ENCODE assay signal across 14 cellular contexts in the genomic region with DNA sequence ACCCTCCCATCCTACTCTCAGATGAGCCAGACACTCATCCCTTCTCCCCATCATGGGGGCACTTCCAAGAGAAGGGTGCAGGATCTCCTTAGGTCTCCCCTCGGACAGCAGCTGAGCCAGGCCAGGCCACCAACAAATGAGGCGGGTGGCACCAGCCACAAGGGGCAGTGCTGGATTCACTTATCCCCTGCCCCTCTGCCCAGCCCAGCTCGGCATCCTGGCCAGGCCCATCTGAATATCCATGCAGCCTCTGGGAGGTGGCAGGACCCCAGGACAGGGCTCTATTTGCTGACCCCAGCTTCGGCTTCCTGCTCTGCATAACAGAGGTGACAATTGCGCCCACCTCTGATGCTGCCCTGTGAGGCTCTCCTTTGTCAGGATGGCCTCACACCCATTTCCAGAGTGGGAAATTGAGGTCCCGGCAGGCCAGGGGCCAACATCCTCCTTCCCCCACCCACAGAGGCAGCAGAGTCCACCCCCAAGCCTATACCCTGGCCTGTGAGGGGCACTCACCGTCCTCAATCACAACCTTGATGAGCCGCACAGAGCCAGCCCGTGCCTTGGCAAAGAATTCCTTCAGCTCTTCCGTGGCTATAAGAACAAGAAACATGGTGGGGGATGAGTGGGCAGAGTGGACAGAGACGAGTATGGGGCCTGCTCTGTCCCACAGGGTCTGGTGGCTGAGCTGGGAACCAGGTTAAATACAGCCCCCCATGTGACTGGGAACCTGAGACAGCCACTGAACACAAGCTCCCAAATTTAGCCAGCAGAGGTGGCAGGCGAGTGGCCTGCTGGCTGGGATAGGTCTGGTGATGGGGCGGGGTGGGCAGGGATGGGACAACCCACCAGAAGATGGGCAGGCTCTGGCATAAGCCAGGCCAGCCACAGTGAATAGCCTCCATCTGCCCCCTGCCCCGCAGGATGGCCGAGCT. TPM values are rescaled to one million over a fixed set of nuclear protein-coding genes. Genes with fewer than 3 reads are reported as not detected.
A peak's percentile ranks its signal among the peaks of the same experiment; 100 is the strongest.
DNase-seq lines count a peak whose midpoint lies in the region; ATAC-seq and TF ChIP-seq lines count a peak whose summit lies in the region.
"Had no signal": no experiment of that assay in that cellular context is flagged by ENCODE, and none has a peak within 500 bp of the region (broad histone marks: within the 10 kb centered on the region; RNA-seq: fewer than 3 reads in every experiment).

No MANE protein-coding gene starts in this region.

- CTCF ChIA-PET in CD8-positive, alpha-beta T cell (lab: Charles Lee): interaction anchor here (1.0 to 29.3 kb wide), 6 partner anchors 11 to 104 kb away, joined by 3 to 622 read pairs (median 42); a partner anchor contains a TSS
- CTCF ChIA-PET in OCI-LY7 (lab: Charles Lee; ENCODE audit: unreplicated experiment): interaction anchor here (1.0 kb wide), 1 partner anchor 9 kb away, joined by 4 read pairs; a partner anchor contains a TSS

- no peak overlapping the region for H3K4me2 ChIP-seq in OCI-LY7 (ENCODE audit: low read length)
- no peak overlapping the region for H3K4me2 ChIP-seq in osteoblast (ENCODE audit: insufficient read depth, low read length)

- intact Hi-C loops in CD8-positive, alpha-beta T cell (cut with DNase I, micrococcal nuclease): loop anchor here in 1 of 2 experiments (10.0 kb wide), 1 partner anchor 180 kb away; a partner anchor contains a TSS
- intact Hi-C loops in OCI-LY7 (cut with micrococcal nuclease; ENCODE audit: unreplicated experiment) (no loop called here), thyroid gland (cut with DNase I) (loop anchor here (5.0 to 10.0 kb wide), 4 partner anchors 43 to 170 kb away; a partner anchor contains a TSS)

- H3K4me1 ChIP-seq in CD8-positive, alpha-beta T cell (ENCODE audit: insufficient read depth, low read length): peaks cover 75% of the 10 kb centered on the region
- H3K4me1 ChIP-seq in OCI-LY7 (ENCODE audit: insufficient read depth, low read length, poor library complexity, severe bottlenecking): peaks cover 18% of the 10 kb centered on the region
- H3K4me1 ChIP-seq in osteoblast (ENCODE audit: insufficient read depth, low read length): peaks cover 30% of the 10 kb centered on the region
- H3K4me1 ChIP-seq in thyroid gland: peaks cover 21 to 26% of the 10 kb centered on the region in 2 donors

- peak overlapping the region; percentile 67 for H3K27ac Mint-ChIP-seq in CD8-positive, alpha-beta T cell

- H3K79me2 ChIP-seq in OCI-LY7 (ENCODE audit: insufficient read depth, low read depth, low read length): peaks cover 22% of the 10 kb centered on the region; the same call in 1 of the 2 replicates
- H3K79me2 ChIP-seq in osteoblast (ENCODE audit: insufficient read depth, low read length): peaks cover 67% of the 10 kb centered on the region

- BruUV-seq in OCI-LY7 (replicated peaks; lab: Mats Ljungman, UMichigan): no TSS peak

- no peaks in the 10 kb centered on the region for H3K9me2 ChIP-seq in OCI-LY7 (ENCODE audit: insufficient read depth, low read length)

- H2AFZ ChIP-seq in OCI-LY7 (ENCODE audit: low read length): no peak overlapping the region
- no peak overlapping the region for H2AFZ ChIP-seq in osteoblast (ENCODE audit: low read length)

- in situ Hi-C loops in GM13976 (cut with MboI; ENCODE audit: low sequenced_read_pairs, unreplicated experiment): loop anchor here (10.0 kb wide), 1 partner anchor 110 kb away; no protein-coding TSS in a partner anchor

- no peaks in the 10 kb centered on the region for H3K27me3 Mint-ChIP-seq in CD8-positive, alpha-beta T cell (ENCODE audit: low read depth)
- H3K27me3 Mint-ChIP-seq: dendritic cell treated with granulocyte-macrophage colony-stimulating factor and Interleukin-4, amounts not matched to agents 40 ng/mL and 50 ng/mL, for 4 days had no signal

- no peak overlapping the region for H3K4me3 Mint-ChIP-seq in CD8-positive, alpha-beta T cell

- H3K9me3 Mint-ChIP-seq in CD8-positive, alpha-beta T cell: no peaks in the 10 kb centered on the region
- H3K9me3 Mint-ChIP-seq: dendritic cell treated with granulocyte-macrophage colony-stimulating factor and Interleukin-4, amounts not matched to agents 40 ng/mL and 50 ng/mL, for 4 days had no signal

- TF ChIP-seq CTCF in CD8-positive, alpha-beta T cell (IDR thresholded peaks at IDR 0.05): no peak
- TF ChIP-seq CTCF in OCI-LY7 (conservative IDR thresholded peaks at IDR 0.05; ENCODE audit: low read length) (0 out of 2 replicates have a peak, but pooled peaks have one; percentile 15), osteoblast (IDR thresholded peaks at IDR 0.05; ENCODE audit: extremely low read depth, low read depth, low read length) (no peak), thyroid gland (IDR thresholded peaks at IDR 0.05) (no peak), GM13976 (IDR thresholded peaks at IDR 0.05; ENCODE audit: borderline replicate concordance, control extremely low read depth, extremely low read depth, insufficient read depth, missing control alignments) (no peak)

- peaks cover 77% of the 10 kb centered on the region for H3K4me1 Mint-ChIP-seq in CD8-positive, alpha-beta T cell (ENCODE audit: low read depth)

- no peak overlapping the region for H3K27ac ChIP-seq in CD8-positive, alpha-beta T cell (ENCODE audit: low read depth, low read length)
- H3K27ac ChIP-seq in OCI-LY7 (ENCODE audit: low read depth, low read length, poor library complexity, severe bottlenecking) (no peak overlapping the region), osteoblast (ENCODE audit: low read depth, low read length) (no peak overlapping the region), thyroid gland (no peak overlapping the region)
- H3K27ac ChIP-seq: adrenal gland had no signal

- no peaks in the 10 kb centered on the region for H3K9me3 ChIP-seq in CD8-positive, alpha-beta T cell (ENCODE audit: low read length)
- H3K9me3 ChIP-seq in OCI-LY7 (ENCODE audit: low read length) (no peaks in the 10 kb centered on the region), osteoblast (ENCODE audit: low read depth, low read length) (no peaks in the 10 kb centered on the region), thyroid gland (no peaks in the 10 kb centered on the region)
- H3K9me3 ChIP-seq: adrenal gland, stomach had no signal

- POLR2A ChIA-PET in CD8-positive, alpha-beta T cell (lab: Charles Lee): interaction anchor here (1.3 to 28.6 kb wide), 6 partner anchors 12 to 47 kb away, joined by 3 to 685 read pairs (median 18); a partner anchor contains a TSS
- POLR2A ChIA-PET in OCI-LY7 (lab: Charles Lee): interaction anchor here (0.8 to 1.1 kb wide), 2 partner anchors 9 to 77 kb away, joined by 4 to 5 read pairs; a partner anchor contains a TSS

- WGBS in thyroid gland, 2 donors: 84 to 92% methylated on average over 12 of the region's 15 CpGs

- H3K36me3 Mint-ChIP-seq in CD8-positive, alpha-beta T cell: peaks cover 69% of the 10 kb centered on the region

- H3K27me3 ChIP-seq in CD8-positive, alpha-beta T cell (ENCODE audit: insufficient read depth, low read length): no peaks in the 10 kb centered on the region
- H3K27me3 ChIP-seq in osteoblast (ENCODE audit: insufficient read depth, low read length) (no peaks in the 10 kb centered on the region), thyroid gland (no peaks in the 10 kb centered on the region)
- H3K27me3 ChIP-seq: adrenal gland, stomach had no signal

- no peak for TF ChIP-seq POLR2A in thyroid gland (IDR thresholded peaks at IDR 0.05)

- no peak for DNase-seq in CD8-positive, alpha-beta T cell
- no peak for DNase-seq in OCI-LY7 (ENCODE audit: low spot score)
- DNase-seq in ecto neural progenitor cell (ENCODE audit: low spot score): peak; percentile 41
- DNase-seq in osteoblast (ENCODE audit: insufficient read length, low spot score, missing footprints): peak; percentile 69
- no peak for DNase-seq in T1000 (lab: John Stamatoyannopoulos, UW)
- DNase-seq in thyroid gland: no peak
- DNase-seq in GM19240 (ENCODE audit: insufficient read length, low spot score): no peak
- DNase-seq in GM13976 (ENCODE audit: low spot score): no peak
- DNase-seq: activated CD4-positive, alpha-beta T cell treated with anti-CD3 and anti-CD28 coated beads, Interleukin-2, amount 50 U/mL, for 1 hour; HCEC 1CT; MM.1S; stomach had no signal

- peaks cover 37% of the 10 kb centered on the region for H3K36me3 ChIP-seq in CD8-positive, alpha-beta T cell (ENCODE audit: insufficient read depth, low read length)
- H3K36me3 ChIP-seq in OCI-LY7 (ENCODE audit: insufficient read depth, low read length): peaks cover 36% of the 10 kb centered on the region
- peaks cover 24% of the 10 kb centered on the region for H3K36me3 ChIP-seq in osteoblast (ENCODE audit: insufficient read depth, low read length)
- H3K36me3 ChIP-seq in thyroid gland: peaks cover 16 to 17% of the 10 kb centered on the region in 2 donors

- H4K20me1 ChIP-seq in OCI-LY7 (ENCODE audit: insufficient read depth, low read length): no peaks in the 10 kb centered on the region
- H4K20me1 ChIP-seq in osteoblast (ENCODE audit: insufficient read depth, low read length): peaks cover 48% of the 10 kb centered on the region

- ATAC-seq in CD8-positive, alpha-beta T cell: no peak

- H3K4me3 ChIP-seq in CD8-positive, alpha-beta T cell (ENCODE audit: low read depth, low read length): no peak overlapping the region
- no peak overlapping the region for H3K4me3 ChIP-seq in OCI-LY7 (ENCODE audit: low read depth, low read length, poor library complexity, severe bottlenecking)
- no peak overlapping the region for H3K4me3 ChIP-seq in osteoblast (ENCODE audit: insufficient read depth, low read length)
- H3K4me3 ChIP-seq in thyroid gland (replicated peaks in 1 of 3): no peak overlapping the region
- H3K4me3 ChIP-seq: adrenal gland, stomach had no signal

RNA-seq across cellular contexts. Expression of a gene that starts 4.2 kb away (rescaled TPM):
- total RNA-seq in CD8-positive, alpha-beta T cell: 10 to 100 TPM; 31.1 to 31.2 TPM
- 40.0 and 52.8 TPM in 2 replicates for total RNA-seq in OCI-LY7 (2014; rRNA removed; shearing (Covaris generic))
- total RNA-seq in OCI-LY7 (2022): 60.2 and 64.9 TPM in 2 replicates
- total RNA-seq in osteoblast: 115 and 138 TPM in 2 replicates
- 10 to 100 TPM; 28.3 to 61.1 (median 50.4) TPM for total RNA-seq in thyroid gland

RNA-seq across cellular contexts. Expression of a gene that starts 9.3 kb away (rescaled TPM):
- total RNA-seq in CD8-positive, alpha-beta T cell: under 1 TPM in 1 of 2 experiments, not detected in 1; 0.33 TPM
- 0.51 and 1.7 TPM in 2 replicates for total RNA-seq in OCI-LY7 (2014; rRNA removed; shearing (Covaris generic))
- total RNA-seq in OCI-LY7 (2022): 3.7 and 9.0 TPM in 2 replicates
- total RNA-seq in osteoblast: not detected in 2 replicates
- under 1 TPM in 1 of 4 donors, not detected in 3; 0.40 TPM for total RNA-seq in thyroid gland
- total RNA-seq: stomach had no signal

RNA-seq across cellular contexts. Expression of a gene that starts 10.8 kb away (rescaled TPM):
- total RNA-seq in CD8-positive, alpha-beta T cell: 10 to 100 TPM; 43.9 to 46.9 TPM
- 1.1 and 4.4 TPM in 2 replicates for total RNA-seq in OCI-LY7 (2014; rRNA removed; shearing (Covaris generic))
- total RNA-seq in OCI-LY7 (2022) (13.8 and 15.6 TPM in 2 replicates), osteoblast (23.9 and 28.2 TPM in 2 replicates), thyroid gland (10 to 100 TPM; 15.8 to 22.8 (median 18.0) TPM)

RNA-seq across cellular contexts. Expression of a gene that starts 36.8 kb away (rescaled TPM):
- total RNA-seq in CD8-positive, alpha-beta T cell: 1 to 10 TPM; 6.0 to 6.6 TPM
- 24.5 and 34.4 TPM in 2 replicates for total RNA-seq in OCI-LY7 (2014; rRNA removed; shearing (Covaris generic))
- 43.3 and 43.6 TPM in 2 replicates for total RNA-seq in OCI-LY7 (2022)
- 35.4 and 39.1 TPM in 2 replicates for total RNA-seq in osteoblast
- total RNA-seq in thyroid gland: 10 to 100 TPM; 27.7 to 51.9 (median 45.9) TPM

RNA-seq across cellular contexts. Expression of a gene that starts 43.7 kb away (rescaled TPM):
- total RNA-seq in CD8-positive, alpha-beta T cell: 100 to 1,000 TPM; 115 to 117 TPM
- total RNA-seq in OCI-LY7 (2014; rRNA removed; shearing (Covaris generic)): 27.8 and 38.5 TPM in 2 replicates
- total RNA-seq in OCI-LY7 (2022) (66.2 and 67.9 TPM in 2 replicates), osteoblast (54.2 and 58.3 TPM in 2 replicates), thyroid gland (10 to 100 TPM; 66.4 to 76.4 (median 72.2) TPM)

Comparison
In these comparisons a context has a peak if more than half of its experiments do, and no peak if none do; other contexts are left out.
1. DNase-seq: peak in ecto neural progenitor cell (single experiment) and osteoblast (single experiment); none in CD8-positive, alpha-beta T cell (0 of 7), OCI-LY7 (single experiment), T1000 (single experiment), thyroid gland (0 of 2), GM19240 (single experiment) and GM13976 (single experiment).